In genomic region chr5:141609921-141610320, GRCh38 we compare ENCODE assay signal across 8 cellular contexts. TPM values are rescaled to one million over a fixed set of nuclear protein-coding genes. Genes with fewer than 3 reads are reported as not detected.
DNase-seq lines count a peak whose midpoint lies in the region; ATAC-seq and TF ChIP-seq lines count a peak whose summit lies in the region.
"Not testable (repeated sequence)": the region's sequence is repeated elsewhere in the genome, so short reads cannot be mapped to it uniquely, and the experiment has no call there.

No MANE protein-coding gene starts in this region.

- H3K9ac ChIP-seq in Loucy (ENCODE audit: low read depth, low read length, poor library complexity, severe bottlenecking), result peak overlapping the region; percentile 73

- not testable (repeated sequence) for H3K4me3 ChIP-seq in CD8-positive, alpha-beta T cell (ENCODE audit: low read depth, low read length)
- H3K4me3 ChIP-seq in Loucy (ENCODE audit: low read length, poor library complexity, severe bottlenecking), result peak overlapping the region; percentile 60
- peak overlapping the region in 1 of 2 experiments; percentile 29 for H3K4me3 ChIP-seq in neutrophil (ENCODE audit: low read depth in 1 of 2, low read length in 1 of 2)

- intact Hi-C loops in CD8-positive, alpha-beta T cell (cut with DNase I, micrococcal nuclease), result loop anchor here in 1 of 2 experiments (10.0 kb wide), 1 partner anchor 895 kb away; no protein-coding TSS in a partner anchor

- not testable (repeated sequence) for H2AFZ ChIP-seq in Loucy (ENCODE audit: low read length)

- peaks cover 19% of the 10 kb centered on the region for H3K36me3 Mint-ChIP-seq in CD8-positive, alpha-beta T cell
- not testable (repeated sequence) for H3K36me3 Mint-ChIP-seq in WTC11
- peaks cover 47% of the 10 kb centered on the region for H3K36me3 Mint-ChIP-seq in activated CD8-positive, alpha-beta memory T cell treated with anti-CD3 and anti-CD28 coated beads, Interleukin-2, amount 10 ng/mL, durations not matched to agents 7 days and 5 days
- H3K36me3 Mint-ChIP-seq in activated naive CD8-positive, alpha-beta T cell, result peaks cover 13% of the 10 kb centered on the region
- H3K36me3 Mint-ChIP-seq in endothelial cell (ENCODE audit: low read depth, unreplicated experiment) (peaks cover 12% of the 10 kb centered on the region), type B pancreatic cell (peaks cover 11% of the 10 kb centered on the region)

- H3K27ac ChIP-seq in CD8-positive, alpha-beta T cell (ENCODE audit: low read depth, low read length), result not testable (repeated sequence)
- peak overlapping the region; percentile 87 for H3K27ac ChIP-seq in neutrophil

- not testable (repeated sequence) for H3K27me3 Mint-ChIP-seq in CD8-positive, alpha-beta T cell (ENCODE audit: low read depth); WTC11 (ENCODE audit: low read depth); activated CD8-positive, alpha-beta memory T cell treated with anti-CD3 and anti-CD28 coated beads, Interleukin-2, amount 10 ng/mL, durations not matched to agents 7 days and 5 days; activated naive CD8-positive, alpha-beta T cell; endothelial cell (ENCODE audit: unreplicated experiment); type B pancreatic cell

- not testable (repeated sequence) for H3K9me3 ChIP-seq in CD8-positive, alpha-beta T cell (ENCODE audit: low read length); Loucy (ENCODE audit: insufficient read depth, low read depth, low read length); neutrophil

- POLR2A ChIA-PET in CD8-positive, alpha-beta T cell (lab: Charles Lee), result interaction anchor here (1.0 to 5.2 kb wide), 4 partner anchors 8 to 42 kb away, joined by 3 to 73 read pairs (median 4); partner anchors contain the start of genes DIAPH1, FCHSD1, HDAC3 and RELL2
- POLR2A ChIA-PET in WTC11 (lab: Charles Lee), result not testable (repeated sequence)

- not testable (repeated sequence) for H3K9me2 ChIP-seq in Loucy (replicated peaks; ENCODE audit: low read depth, low read length)

- peaks cover 28% of the 10 kb centered on the region for H3F3A ChIP-seq in Loucy (ENCODE audit: low read depth)

- H3K4me1 Mint-ChIP-seq in CD8-positive, alpha-beta T cell (ENCODE audit: low read depth), result peaks cover 84% of the 10 kb centered on the region
- H3K4me1 Mint-ChIP-seq in WTC11, result peaks cover 35% of the 10 kb centered on the region
- H3K4me1 Mint-ChIP-seq in activated CD8-positive, alpha-beta memory T cell treated with anti-CD3 and anti-CD28 coated beads, Interleukin-2, amount 10 ng/mL, durations not matched to agents 7 days and 5 days, result peaks cover 79% of the 10 kb centered on the region
- H3K4me1 Mint-ChIP-seq in activated naive CD8-positive, alpha-beta T cell (ENCODE audit: low read depth), result peaks cover 87% of the 10 kb centered on the region
- peaks cover 47% of the 10 kb centered on the region for H3K4me1 Mint-ChIP-seq in endothelial cell (ENCODE audit: unreplicated experiment)
- H3K4me1 Mint-ChIP-seq in type B pancreatic cell (ENCODE audit: unreplicated experiment), result peaks cover 14% of the 10 kb centered on the region

- H3K4me2 ChIP-seq in Loucy (ENCODE audit: low read depth, low read length, poor library complexity, severe bottlenecking), result peak overlapping the region; percentile 73

- CTCF ChIA-PET in CD8-positive, alpha-beta T cell (lab: Charles Lee), result interaction anchor here (0.7 to 4.7 kb wide), 3 partner anchors 9 to 42 kb away, joined by 3 to 31 read pairs (median 4); no protein-coding TSS in a partner anchor
- CTCF ChIA-PET in WTC11 (lab: Charles Lee), result interaction anchor here (2.3 kb wide), 1 partner anchor 18 kb away, joined by 14 read pairs; no protein-coding TSS in a partner anchor
- CTCF ChIA-PET in activated CD8-positive, alpha-beta memory T cell treated with anti-CD3 and anti-CD28 coated beads, Interleukin-2, amount 10 ng/mL, durations not matched to agents 7 days and 5 days (lab: Charles Lee), result interaction anchor here (2.0 to 13.7 kb wide), 3 partner anchors 7 to 41 kb away, joined by 5 to 274 read pairs (median 122); partner anchors contain the start of genes DIAPH1 and FCHSD1

- not testable (repeated sequence) for DNase-seq in CD8-positive, alpha-beta T cell; WTC11 (ENCODE audit: low spot score); activated CD8-positive, alpha-beta memory T cell treated with anti-CD3 and anti-CD28 coated beads, Interleukin-2, amount 10 ng/mL, durations not matched to agents 7 days and 5 days; endothelial cell (ENCODE audit: low spot score); type B pancreatic cell (ENCODE audit: extremely low spot score, unreplicated experiment)

- peaks cover 30% of the 10 kb centered on the region for H4K20me1 ChIP-seq in Loucy (ENCODE audit: insufficient read depth, low read length, poor library complexity, severe bottlenecking)

- peak overlapping the region; percentile 91 for H3K27ac Mint-ChIP-seq in CD8-positive, alpha-beta T cell
- not testable (repeated sequence) for H3K27ac Mint-ChIP-seq in WTC11
- peak overlapping the region; percentile 95 for H3K27ac Mint-ChIP-seq in activated CD8-positive, alpha-beta memory T cell treated with anti-CD3 and anti-CD28 coated beads, Interleukin-2, amount 10 ng/mL, durations not matched to agents 7 days and 5 days
- peak overlapping the region; percentile 79 for H3K27ac Mint-ChIP-seq in activated naive CD8-positive, alpha-beta T cell
- H3K27ac Mint-ChIP-seq in endothelial cell (ENCODE audit: unreplicated experiment) (peak overlapping the region; percentile 70), type B pancreatic cell (peak overlapping the region; percentile 21)

- peak overlapping the region; percentile 6 for H3K4me3 Mint-ChIP-seq in CD8-positive, alpha-beta T cell
- H3K4me3 Mint-ChIP-seq in WTC11; activated CD8-positive, alpha-beta memory T cell treated with anti-CD3 and anti-CD28 coated beads, Interleukin-2, amount 10 ng/mL, durations not matched to agents 7 days and 5 days; endothelial cell (ENCODE audit: unreplicated experiment); type B pancreatic cell: not testable (repeated sequence)
- H3K4me3 Mint-ChIP-seq in activated naive CD8-positive, alpha-beta T cell, result peak overlapping the region; percentile 66

- H3K4me1 ChIP-seq in CD8-positive, alpha-beta T cell (ENCODE audit: insufficient read depth, low read length), result peaks cover 92% of the 10 kb centered on the region
- H3K4me1 ChIP-seq in Loucy (ENCODE audit: insufficient read depth, low read length, poor library complexity, severe bottlenecking) (peaks cover 84% of the 10 kb centered on the region), neutrophil (ENCODE audit: control insufficient read depth in 1 of 2, insufficient read depth in 1 of 2, low read depth in 1 of 2, low read length in 1 of 2) (peaks cover 84 to 95% of the 10 kb centered on the region in 2 experiments)

- peaks cover 86% of the 10 kb centered on the region for H3K79me2 ChIP-seq in Loucy (ENCODE audit: insufficient read depth, low read length)

- ATAC-seq in CD8-positive, alpha-beta T cell; WTC11; activated CD8-positive, alpha-beta memory T cell treated with anti-CD3 and anti-CD28 coated beads, Interleukin-2, amount 10 ng/mL, durations not matched to agents 7 days and 5 days: not testable (repeated sequence)

- not testable (repeated sequence) for H3K27me3 ChIP-seq in CD8-positive, alpha-beta T cell (ENCODE audit: insufficient read depth, low read length); Loucy (ENCODE audit: insufficient read depth, low read length, poor library complexity, severe bottlenecking); neutrophil

- not testable (repeated sequence) for TF ChIP-seq CTCF in CD8-positive, alpha-beta T cell (IDR thresholded peaks at IDR 0.05); Loucy (conservative IDR thresholded peaks at IDR 0.05; ENCODE audit: low read length); WTC11 (IDR thresholded peaks at IDR 0.05); endothelial cell (IDR thresholded peaks at IDR 0.05; ENCODE audit: unreplicated experiment); neutrophil (IDR thresholded peaks at IDR 0.05); type B pancreatic cell (conservative IDR thresholded peaks at IDR 0.05)

- not testable (repeated sequence) for H3K9me3 Mint-ChIP-seq in CD8-positive, alpha-beta T cell; WTC11; activated CD8-positive, alpha-beta memory T cell treated with anti-CD3 and anti-CD28 coated beads, Interleukin-2, amount 10 ng/mL, durations not matched to agents 7 days and 5 days (ENCODE audit: low read depth); activated naive CD8-positive, alpha-beta T cell (ENCODE audit: low read depth); endothelial cell (ENCODE audit: unreplicated experiment); type B pancreatic cell

- not testable (repeated sequence) for H3K36me3 ChIP-seq in CD8-positive, alpha-beta T cell (ENCODE audit: insufficient read depth, low read length); Loucy (ENCODE audit: insufficient read depth, low read length); neutrophil

RNA-seq across cellular contexts. Expression of gene DIAPH1, which starts 8.9 kb away (rescaled TPM):
- total RNA-seq in CD8-positive, alpha-beta T cell, result 100 to 1,000 TPM; 155 to 166 TPM
- total RNA-seq in WTC11 (2021), result 90.9 to 109 TPM (median 96.0 TPM) in 3 replicates
- total RNA-seq in activated CD8-positive, alpha-beta memory T cell treated with anti-CD3 and anti-CD28 coated beads, Interleukin-2, amount 10 ng/mL, durations not matched to agents 7 days and 5 days, result 100 to 1,000 TPM; 284 to 295 TPM
- 149 TPM for total RNA-seq in endothelial cell (ENCODE audit: unreplicated experiment)
- total RNA-seq in type B pancreatic cell (ENCODE audit: low replicate concordance), result 79.6 and 103 TPM in 2 replicates

RNA-seq across cellular contexts. Expression of gene HDAC3, which starts 26.7 kb away (rescaled TPM):
- total RNA-seq in CD8-positive, alpha-beta T cell, result 10 to 100 TPM; 48.9 to 54.8 TPM
- total RNA-seq in WTC11 (2021) (84.7 to 96.2 TPM (median 94.5 TPM) in 3 replicates), endothelial cell (ENCODE audit: unreplicated experiment) (84.9 TPM), type B pancreatic cell (ENCODE audit: low replicate concordance) (65.8 and 87.8 TPM in 2 replicates)
- 10 to 100 TPM; 87.1 to 90.0 TPM for total RNA-seq in activated CD8-positive, alpha-beta memory T cell treated with anti-CD3 and anti-CD28 coated beads, Interleukin-2, amount 10 ng/mL, durations not matched to agents 7 days and 5 days

RNA-seq across cellular contexts. Expression of gene RELL2, which starts 26.9 kb away (rescaled TPM):
- total RNA-seq in CD8-positive, alpha-beta T cell, result 1 to 10 TPM; 9.5 to 9.8 TPM
- 19.3 to 23.8 TPM (median 21.4 TPM) in 3 replicates for total RNA-seq in WTC11 (2021)
- total RNA-seq in activated CD8-positive, alpha-beta memory T cell treated with anti-CD3 and anti-CD28 coated beads, Interleukin-2, amount 10 ng/mL, durations not matched to agents 7 days and 5 days, result 10 to 100 TPM; 28.0 to 35.8 TPM
- 17.4 TPM for total RNA-seq in endothelial cell (ENCODE audit: unreplicated experiment)
- 6.9 and 8.1 TPM in 2 replicates for total RNA-seq in type B pancreatic cell (ENCODE audit: low replicate concordance)

RNA-seq across cellular contexts. Expression of gene FCHSD1, which starts 41.3 kb away (rescaled TPM):
- 100 to 1,000 TPM in 1 of 2 experiments, 10 to 100 TPM in 1; 95.8 to 101 TPM for total RNA-seq in CD8-positive, alpha-beta T cell
- total RNA-seq in WTC11 (2021), result 43.6 to 50.3 TPM (median 44.8 TPM) in 3 replicates
- total RNA-seq in activated CD8-positive, alpha-beta memory T cell treated with anti-CD3 and anti-CD28 coated beads, Interleukin-2, amount 10 ng/mL, durations not matched to agents 7 days and 5 days, result 10 to 100 TPM; 46.5 to 64.1 TPM
- 63.3 TPM for total RNA-seq in endothelial cell (ENCODE audit: unreplicated experiment)
- total RNA-seq in type B pancreatic cell (ENCODE audit: low replicate concordance), result 28.5 and 29.4 TPM in 2 replicates
